Comparison of ENCODE assay signal across 8 cellular contexts in genomic region chr16:88703486-88704309, GRCh38. TPM values are rescaled to one million over a fixed set of nuclear protein-coding genes. Genes with fewer than 3 reads are reported as not detected.
DNase-seq lines count a peak whose midpoint lies in the region; ATAC-seq lines count a peak whose summit lies in the region.

No MANE protein-coding gene starts in this region.

- peaks cover 5% of the 10 kb centered on the region for H3K36me3 Mint-ChIP-seq in CD4-positive, CD25-positive, alpha-beta regulatory T cell
- peaks cover 26% of the 10 kb centered on the region for H3K36me3 Mint-ChIP-seq in activated naive CD8-positive, alpha-beta T cell treated with anti-CD3 and anti-CD28 coated beads for 36 hours
- peaks cover 13% of the 10 kb centered on the region for H3K36me3 Mint-ChIP-seq in stimulated activated naive CD8-positive, alpha-beta T cell treated with anti-CD3 and anti-CD28 coated beads, Interleukin-15, Interleukin-2, amounts not matched to agents 100 ng/mL and 50 ng/mL, for 24 hours (ENCODE audit: low read depth)

- peak overlapping the region; percentile 95 to 99 (median 97) for H3K27ac Mint-ChIP-seq in CD4-positive, CD25-positive, alpha-beta regulatory T cell
- H3K27ac Mint-ChIP-seq in activated naive CD8-positive, alpha-beta T cell treated with anti-CD3 and anti-CD28 coated beads for 36 hours: peak overlapping the region; percentile 95
- H3K27ac Mint-ChIP-seq in stimulated activated naive CD8-positive, alpha-beta T cell treated with anti-CD3 and anti-CD28 coated beads, Interleukin-15, Interleukin-2, amounts not matched to agents 100 ng/mL and 50 ng/mL, for 24 hours: peak overlapping the region; percentile 97

- peak overlapping the region; percentile 94 to 100 (median 96) for H3K4me3 Mint-ChIP-seq in CD4-positive, CD25-positive, alpha-beta regulatory T cell
- peak overlapping the region; percentile 89 for H3K4me3 Mint-ChIP-seq in activated naive CD8-positive, alpha-beta T cell treated with anti-CD3 and anti-CD28 coated beads for 36 hours
- H3K4me3 Mint-ChIP-seq in stimulated activated naive CD8-positive, alpha-beta T cell treated with anti-CD3 and anti-CD28 coated beads, Interleukin-15, Interleukin-2, amounts not matched to agents 100 ng/mL and 50 ng/mL, for 24 hours: peak overlapping the region; percentile 96

- H3K27me3 ChIP-seq in CD4-positive, CD25-positive, alpha-beta regulatory T cell (ENCODE audit: control insufficient read depth, insufficient read depth, low read length): no peaks in the 10 kb centered on the region

- peak; percentile 6 to 15 for ATAC-seq in CD4-positive, CD25-positive, alpha-beta regulatory T cell (ENCODE audit: low read depth in 2 of 2)
- no peak for ATAC-seq in GM21619 (IDR thresholded peaks at IDR 0.05; ENCODE audit: unreplicated experiment)
- no peak for ATAC-seq in GM18498 (IDR thresholded peaks at IDR 0.05; ENCODE audit: unreplicated experiment)

- H3K4me1 ChIP-seq in CD4-positive, CD25-positive, alpha-beta regulatory T cell (ENCODE audit: control insufficient read depth, insufficient read depth, low read length, poor library complexity, severe bottlenecking): peaks cover 80% of the 10 kb centered on the region

- peak overlapping the region; percentile 89 for H3K4me3 ChIP-seq in CD4-positive, CD25-positive, alpha-beta regulatory T cell (ENCODE audit: low read depth, low read length)

- H3K27me3 Mint-ChIP-seq in CD4-positive, CD25-positive, alpha-beta regulatory T cell: peaks cover 5% of the 10 kb centered on the region
- no peaks in the 10 kb centered on the region for H3K27me3 Mint-ChIP-seq in activated naive CD8-positive, alpha-beta T cell treated with anti-CD3 and anti-CD28 coated beads for 36 hours
- no peaks in the 10 kb centered on the region for H3K27me3 Mint-ChIP-seq in stimulated activated naive CD8-positive, alpha-beta T cell treated with anti-CD3 and anti-CD28 coated beads, Interleukin-15, Interleukin-2, amounts not matched to agents 100 ng/mL and 50 ng/mL, for 24 hours

- peaks cover 0 to 4% (median 0%) of the 10 kb centered on the region in 7 donors for H3K9me3 Mint-ChIP-seq in CD4-positive, CD25-positive, alpha-beta regulatory T cell
- H3K9me3 Mint-ChIP-seq in activated naive CD8-positive, alpha-beta T cell treated with anti-CD3 and anti-CD28 coated beads for 36 hours: no peaks in the 10 kb centered on the region
- no peaks in the 10 kb centered on the region for H3K9me3 Mint-ChIP-seq in stimulated activated naive CD8-positive, alpha-beta T cell treated with anti-CD3 and anti-CD28 coated beads, Interleukin-15, Interleukin-2, amounts not matched to agents 100 ng/mL and 50 ng/mL, for 24 hours

- H3K9me3 ChIP-seq in CD4-positive, CD25-positive, alpha-beta regulatory T cell (ENCODE audit: control insufficient read depth in 2 of 2, low read length in 2 of 2): no peaks in the 10 kb centered on the region

- peak overlapping the region; percentile 92 for H3K27ac ChIP-seq in CD4-positive, CD25-positive, alpha-beta regulatory T cell (ENCODE audit: insufficient read depth, low read length, poor library complexity, severe bottlenecking)

- DNase-seq in CD4-positive, CD25-positive, alpha-beta regulatory T cell: peak; percentile 62 to 91 (median 75)
- peak; percentile 51 to 83 (median 52) for DNase-seq in T-helper 1 cell
- DNase-seq in activated naive CD8-positive, alpha-beta T cell treated with anti-CD3 and anti-CD28 coated beads for 36 hours: peak; percentile 84
- DNase-seq in middle frontal gyrus (ENCODE audit: extremely low spot score, low spot score): peak; percentile 42
- no peak for DNase-seq in COLO668 (lab: John Stamatoyannopoulos, UW; ENCODE audit: unreplicated experiment)

- H3K4me1 Mint-ChIP-seq in CD4-positive, CD25-positive, alpha-beta regulatory T cell: peaks cover 6 to 69% (median 27%) of the 10 kb centered on the region in 4 donors
- H3K4me1 Mint-ChIP-seq in activated naive CD8-positive, alpha-beta T cell treated with anti-CD3 and anti-CD28 coated beads for 36 hours: peaks cover 51% of the 10 kb centered on the region
- H3K4me1 Mint-ChIP-seq in stimulated activated naive CD8-positive, alpha-beta T cell treated with anti-CD3 and anti-CD28 coated beads, Interleukin-15, Interleukin-2, amounts not matched to agents 100 ng/mL and 50 ng/mL, for 24 hours (ENCODE audit: low read depth): peaks cover 72% of the 10 kb centered on the region

- peaks cover 7% of the 10 kb centered on the region for H3K36me3 ChIP-seq in CD4-positive, CD25-positive, alpha-beta regulatory T cell (ENCODE audit: control insufficient read depth, insufficient read depth, low read length)

RNA-seq across cellular contexts. Expression of gene RNF166, which starts 2.5 kb away (rescaled TPM):
- total RNA-seq in CD4-positive, CD25-positive, alpha-beta regulatory T cell: 420 TPM
- polyA plus RNA-seq in CD4-positive, CD25-positive, alpha-beta regulatory T cell: 100 to 1,000 TPM in 1 of 4 donors, 10 to 100 TPM in 3; 63.6 to 118 (median 97.3) TPM
- 10 to 100 TPM; 58.7 to 59.0 TPM for total RNA-seq in activated naive CD8-positive, alpha-beta T cell treated with anti-CD3 and anti-CD28 coated beads for 36 hours

RNA-seq across cellular contexts. Expression of gene CTU2, which starts 2.6 kb away (rescaled TPM):
- total RNA-seq in CD4-positive, CD25-positive, alpha-beta regulatory T cell: 26.0 TPM
- 10 to 100 TPM; 11.8 to 14.0 (median 12.6) TPM for polyA plus RNA-seq in CD4-positive, CD25-positive, alpha-beta regulatory T cell
- 10 to 100 TPM; 59.7 to 62.7 TPM for total RNA-seq in activated naive CD8-positive, alpha-beta T cell treated with anti-CD3 and anti-CD28 coated beads for 36 hours

RNA-seq across cellular contexts. Expression of gene SNAI3, which starts 17.4 kb away (rescaled TPM):
- 10.4 TPM for total RNA-seq in CD4-positive, CD25-positive, alpha-beta regulatory T cell
- 10 to 100 TPM; 13.5 to 17.4 (median 16.5) TPM for polyA plus RNA-seq in CD4-positive, CD25-positive, alpha-beta regulatory T cell
- 1 to 10 TPM; 2.0 to 2.2 TPM for total RNA-seq in activated naive CD8-positive, alpha-beta T cell treated with anti-CD3 and anti-CD28 coated beads for 36 hours

RNA-seq across cellular contexts. Expression of gene MVD, which starts 40.8 kb away (rescaled TPM):
- total RNA-seq in CD4-positive, CD25-positive, alpha-beta regulatory T cell: 59.7 TPM
- 10 to 100 TPM; 19.6 to 27.8 (median 21.9) TPM for polyA plus RNA-seq in CD4-positive, CD25-positive, alpha-beta regulatory T cell
- 10 to 100 TPM; 53.3 to 56.6 TPM for total RNA-seq in activated naive CD8-positive, alpha-beta T cell treated with anti-CD3 and anti-CD28 coated beads for 36 hours

RNA-seq across cellular contexts. Expression of gene CYBA, which starts 52.8 kb away (rescaled TPM):
- 351 TPM for total RNA-seq in CD4-positive, CD25-positive, alpha-beta regulatory T cell
- polyA plus RNA-seq in CD4-positive, CD25-positive, alpha-beta regulatory T cell: 100 to 1,000 TPM; 707 to 964 (median 782) TPM
- total RNA-seq in activated naive CD8-positive, alpha-beta T cell treated with anti-CD3 and anti-CD28 coated beads for 36 hours: 100 to 1,000 TPM; 197 to 204 TPM

Comparison
In these comparisons a context has a peak if more than half of its experiments do, and no peak if none do; other contexts are left out.
1. ATAC-seq: peak in CD4-positive, CD25-positive, alpha-beta regulatory T cell (2 of 2); none in GM21619 (single experiment) and GM18498 (single experiment).
2. Peak in every context shown above with its lines, with median percentiles within 50 percentile points of each other: H3K27ac Mint-ChIP-seq and H3K4me3 Mint-ChIP-seq.